Comparison of ENCODE assay signal across 20 cellular contexts in the genomic region with DNA sequence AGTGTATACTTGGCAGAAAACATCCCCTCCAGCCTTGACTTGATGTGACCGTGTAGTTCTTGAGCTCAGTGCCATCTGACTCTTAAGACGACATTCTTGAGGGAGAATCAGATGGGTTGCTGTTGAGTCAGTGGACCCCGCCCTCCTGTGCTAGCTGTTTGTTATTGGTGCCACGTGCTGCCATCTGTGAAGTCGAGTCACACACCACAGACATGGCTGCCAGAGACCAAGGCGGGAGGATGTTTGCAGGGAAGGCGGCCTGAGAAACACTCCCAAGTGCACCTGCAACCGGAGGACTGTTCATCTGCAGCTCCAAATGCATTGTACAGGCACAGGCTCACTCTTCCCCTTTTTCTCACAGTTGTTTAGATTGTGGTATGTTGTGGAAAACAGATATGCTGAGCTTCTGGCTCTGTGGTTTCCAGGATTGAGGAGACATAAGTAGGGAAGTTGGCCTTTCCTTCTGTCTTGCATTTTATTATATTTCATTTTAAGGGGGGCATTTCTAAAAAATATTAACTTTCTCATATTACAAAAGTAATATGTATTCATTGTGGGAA.
"Had no signal": no experiment of that assay in that cellular context is flagged by ENCODE, and none has a peak within 500 bp of the region (broad histone marks: within the 10 kb centered on the region; RNA-seq: fewer than 3 reads in every experiment).

No MANE protein-coding gene starts in this region.

- DNase-seq: activated CD4-positive, alpha-beta T cell treated with anti-CD3 and anti-CD28 coated beads, Interleukin-2, amount 50 U/mL, for 48 hours; activated gamma-delta T cell treated with Interleukin-2 at 50 U/mL for 16 hours; activated T-cell treated with anti-CD3 and anti-CD28 coated beads for 4 hours; amygdala; body of pancreas; effector memory CD8-positive, alpha-beta T cell; left ventricle myocardium inferior; mesendoderm; natural killer cell; pancreas; stimulated activated CD4-positive, alpha-beta T cell treated with anti-CD3 and anti-CD28 coated beads, Interleukin-4, amount 100 ng/mL, for 4 hours; SW 1271; T-helper 2 cell; upper lobe of right lung had no signal

- H3K36me3 ChIP-seq: left ventricle myocardium inferior, neutrophil, pancreas, upper lobe of right lung had no signal

- H3K27ac ChIP-seq: body of pancreas, left ventricle myocardium inferior, neutrophil, pancreas, upper lobe of right lung had no signal

- H3K9me3 ChIP-seq: body of pancreas, neutrophil, pancreas, upper lobe of right lung had no signal

- H3K27me3 ChIP-seq: body of pancreas, neutrophil, upper lobe of right lung had no signal

- ATAC-seq: activated naive CD4-positive, alpha-beta T cell treated with anti-CD3 and anti-CD28 coated beads, Interleukin-2, amount 50 U/mL, for 72 hours; body of pancreas; effector memory CD8-positive, alpha-beta T cell; natural killer cell; pancreas; sciatic nerve; stimulated activated memory B cell treated with anti-CD40 and anti-IgM and Interleukin-4, amounts not matched to agents 10 μg/mL and 1 μg/mL and 100 μg/mL, for 72 hours; upper lobe of right lung had no signal

- FAIRE-seq: frontal cortex, keratinocyte, pancreas had no signal

- H3K4me1 ChIP-seq: body of pancreas, left ventricle myocardium inferior, pancreas, upper lobe of right lung had no signal

- H3K4me3 ChIP-seq: body of pancreas, left ventricle myocardium inferior, pancreas, upper lobe of right lung had no signal
